In the genomic region with DNA sequence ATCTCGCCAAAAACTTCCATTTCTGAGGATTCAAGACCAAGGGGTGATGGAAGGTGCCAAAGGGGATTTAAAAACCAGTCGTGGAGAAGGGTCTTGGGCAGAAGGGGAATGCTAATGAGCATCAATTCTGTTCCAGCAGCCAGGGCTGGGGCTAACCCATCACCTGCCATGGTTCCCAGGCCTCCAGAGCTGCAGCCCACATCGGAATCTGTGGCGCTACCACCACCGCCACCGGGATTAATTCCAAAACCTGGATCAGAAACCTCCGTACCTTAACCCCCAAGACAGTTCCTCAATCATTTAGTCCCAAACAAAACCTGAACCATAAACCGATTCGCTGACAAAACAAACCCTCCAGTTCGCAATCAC, we compare ENCODE assay signal across 8 cellular contexts. TPM values are rescaled to one million over a fixed set of nuclear protein-coding genes. Genes with fewer than 3 reads are reported as not detected.
A peak's percentile ranks its signal among the peaks of the same experiment; 100 is the strongest.
DNase-seq lines count a peak whose midpoint lies in the region; ATAC-seq, FAIRE-seq and TF ChIP-seq lines count a peak whose summit lies in the region.

No MANE protein-coding gene starts in this region.

- TF ChIP-seq CTCF in Caco-2 (IDR thresholded peaks at IDR 0.05; ENCODE audit: insufficient read depth in 1 of 2, low read depth in 1 of 2, low read length in 1 of 2, severe bottlenecking in 1 of 2, unreplicated experiment in 1 of 2) (no peak), GM12878 (IDR thresholded peaks at IDR 0.05 in 2 of 3, conservative IDR thresholded peaks at IDR 0.05 in 1 of 3; ENCODE audit: control insufficient read depth in 2 of 3, extremely low read depth in 1 of 3, insufficient read depth in 1 of 3, low read depth in 3 of 3, low read length in 3 of 3) (no peak), GM20000 (IDR thresholded peaks at IDR 0.05; ENCODE audit: extremely low read depth, missing control alignments) (no peak)

- no peaks in the 10 kb centered on the region for H3K27me3 Mint-ChIP-seq in Caco-2 (ENCODE audit: insufficient read depth, unreplicated experiment)

- BruUV-seq in Caco-2 (replicated peaks; lab: Mats Ljungman, UMichigan): no TSS peak
- BruUV-seq in GM12878 (replicated peaks; lab: Mats Ljungman, UMichigan): TSS peak; percentile 81

- H3K9ac ChIP-seq in GM12878 (ENCODE audit: control insufficient read depth, insufficient read depth, low read length): peak overlapping the region; percentile 88
- peak overlapping the region; percentile 89 to 97 (median 95) for H3K9ac ChIP-seq in subcutaneous abdominal adipose tissue (ENCODE audit: low read length in 5 of 5)

- no peak for FAIRE-seq in GM12878 (lab: Jason Lieb, UNC)
- FAIRE-seq in frontal cortex (lab: Jason Lieb, UNC): no peak

- intact Hi-C loops in Caco-2 (cut with micrococcal nuclease; ENCODE audit: unreplicated experiment) (no loop called here), GM12878 (cut with micrococcal nuclease; ENCODE audit: unreplicated experiment) (no loop called here)

- no peak for TF ChIP-seq RAD21 in GM12878 (IDR thresholded peaks at IDR 0.05; ENCODE audit: insufficient read depth, low read depth, low read length)

- CTCF ChIA-PET in Caco-2 (lab: Charles Lee) (no interaction called here), GM12878 (lab: Yijun Ruan, JAX) (no interaction called here)

- ATAC-seq in HG03432 (IDR thresholded peaks at IDR 0.05; ENCODE audit: unreplicated experiment) (peak; percentile 13), GM12878 (peak; percentile 33)

- peaks cover 4% of the 10 kb centered on the region; the same call in 1 of the 2 replicates for H3K79me2 ChIP-seq in GM12878 (ENCODE audit: control insufficient read depth, insufficient read depth, low read length)

- RAD21 ChIA-PET in GM12878 (lab: Charles Lee; ENCODE audit: unreplicated experiment): no interaction called here

- POLR2A ChIA-PET in Caco-2 (lab: Charles Lee): interaction anchor here (0.7 to 1.7 kb wide), 2 partner anchors 21 to 41 kb away, joined by 5 read pairs; a partner anchor contains a TSS
- POLR2A ChIA-PET in GM12878 (lab: Charles Lee): no interaction called here

- no peaks in the 10 kb centered on the region for H3K4me1 ChIP-seq in Caco-2
- no peaks in the 10 kb centered on the region; the same call in 1 of the 2 replicates for H3K4me1 ChIP-seq in GM12878 (ENCODE audit: control insufficient read depth, insufficient read depth, low read length)
- peaks cover 4 to 15% (median 11%) of the 10 kb centered on the region in 5 donors for H3K4me1 ChIP-seq in subcutaneous abdominal adipose tissue (ENCODE audit: control insufficient read depth in 5 of 5, insufficient read depth in 5 of 5, low read length in 5 of 5)

- H3K9me3 ChIP-seq in Caco-2 (peaks cover 35% of the 10 kb centered on the region), GM12878 (replicated peaks; ENCODE audit: control insufficient read depth, insufficient read depth, low read length) (peaks cover 12% of the 10 kb centered on the region), subcutaneous abdominal adipose tissue (ENCODE audit: control insufficient read depth in 5 of 5, low read length in 5 of 5) (peaks cover 3 to 26% (median 8%) of the 10 kb centered on the region in 5 donors)

- SMC1A ChIA-PET in GM12878 (lab: Charles Lee; ENCODE audit: uncharacterized antibody, unreplicated experiment): no interaction called here

- DNase-seq in Caco-2 (no peak), GM12878 (ENCODE audit: low read depth, low spot score) (no peak), DMS153 (lab: John Stamatoyannopoulos, UW) (no peak), GM20000 (ENCODE audit: low spot score) (no peak), frontal cortex (ENCODE audit: low spot score in 2 of 2) (no peak)

- TF ChIP-seq POLR2A in GM12878 (IDR thresholded peaks at IDR 0.05; ENCODE audit: low read depth, low read length): no peak

- H2AFZ ChIP-seq in GM12878 (ENCODE audit: control insufficient read depth, low read depth, low read length): peak overlapping the region; percentile 100

- in situ Hi-C loops in GM12878 (cut with MboI): no loop called here

- H3K4me2 ChIP-seq in GM12878 (ENCODE audit: control insufficient read depth, insufficient read depth): peak overlapping the region; percentile 86

- H3K4me1 Mint-ChIP-seq in Caco-2 (ENCODE audit: low read depth, unreplicated experiment): peaks cover 10% of the 10 kb centered on the region

- no peaks in the 10 kb centered on the region for H4K20me1 ChIP-seq in GM12878 (ENCODE audit: control insufficient read depth, insufficient read depth)

- 53% methylated on average over 10 of the region's 10 CpGs for WGBS in GM12878 (ENCODE audit: insufficient coverage, insufficient replicate concordance, low lambda C conversion rate, missing lambda C conversion rate)

- peak overlapping the region; percentile 96 for H3K4me3 Mint-ChIP-seq in Caco-2 (ENCODE audit: unreplicated experiment)

- peak overlapping the region; percentile 90; the same call in 1 of the 2 replicates for H3K27ac ChIP-seq in GM12878 (ENCODE audit: control insufficient read depth, insufficient read depth)
- peak overlapping the region; percentile 79 for H3K27ac ChIP-seq in layer of hippocampus (ENCODE audit: low read depth, low read length)
- H3K27ac ChIP-seq in subcutaneous abdominal adipose tissue (ENCODE audit: low read depth, low read length): peak overlapping the region; percentile 77

- H3K9me3 Mint-ChIP-seq in Caco-2 (ENCODE audit: unreplicated experiment): peaks cover 48% of the 10 kb centered on the region

- H3K27me3 ChIP-seq in Caco-2 (replicated peaks; ENCODE audit: control insufficient read depth, insufficient read depth, low read length): no peaks in the 10 kb centered on the region
- H3K27me3 ChIP-seq in GM12878 (replicated peaks in 1 of 2; ENCODE audit: control insufficient read depth in 2 of 2, insufficient read depth in 2 of 2, low read length in 1 of 2): no peaks in the 10 kb centered on the region
- H3K27me3 ChIP-seq in layer of hippocampus (ENCODE audit: control insufficient read depth, insufficient read depth, low read length): no peaks in the 10 kb centered on the region
- H3K27me3 ChIP-seq in subcutaneous abdominal adipose tissue (ENCODE audit: control insufficient read depth in 5 of 5, insufficient read depth in 4 of 5, low read length in 5 of 5): no peaks in the 10 kb centered on the region

- TF ChIP-seq EP300 in GM12878 (IDR thresholded peaks at IDR 0.05; ENCODE audit: borderline replicate concordance in 1 of 2, control insufficient read depth in 1 of 2, low read depth in 2 of 2, low read length in 2 of 2): no peak

- peak overlapping the region; percentile 98 for H3K27ac Mint-ChIP-seq in Caco-2 (ENCODE audit: unreplicated experiment)

- peak overlapping the region; percentile 89 for H3K4me3 ChIP-seq in Caco-2 (ENCODE audit: low read depth, low read length)
- H3K4me3 ChIP-seq in GM12878: peak overlapping the region; percentile 77
- peak overlapping the region; percentile 98 to 100 (median 99) for H3K4me3 ChIP-seq in subcutaneous abdominal adipose tissue (ENCODE audit: low read depth in 1 of 5, low read length in 5 of 5)

- H3K36me3 ChIP-seq in Caco-2 (ENCODE audit: control insufficient read depth, insufficient read depth, low read length): no peaks in the 10 kb centered on the region
- H3K36me3 ChIP-seq in GM12878 (ENCODE audit: control insufficient read depth in 2 of 2, insufficient read depth in 2 of 2, low read length in 1 of 2): peaks cover 0 to 2% of the 10 kb centered on the region in 2 experiments; a peak in 1 of 4 replicates
- H3K36me3 ChIP-seq in subcutaneous abdominal adipose tissue (ENCODE audit: control insufficient read depth in 5 of 5, insufficient read depth in 5 of 5, low read length in 5 of 5): peaks cover 9 to 17% (median 10%) of the 10 kb centered on the region in 5 donors

- H3K36me3 Mint-ChIP-seq in Caco-2 (ENCODE audit: insufficient read depth, unreplicated experiment): peaks cover 17% of the 10 kb centered on the region

RNA-seq across cellular contexts. Expression of a gene that starts 0.6 kb away (rescaled TPM):
- 5.2 and 7.1 TPM in 2 replicates for total RNA-seq in Caco-2 (2022)
- total RNA-seq in GM12878 (2013; cell fraction: nucleolus; rRNA removed): 18.4 and 26.6 TPM in 2 replicates
- total RNA-seq in GM12878 (2014; rRNA removed): 4.5 and 5.6 TPM in 2 replicates
- total RNA-seq in GM12878 (2014; rRNA removed; fragmentation: Illumina TruSeq; extraction: Trizol): 7.2 and 7.6 TPM in 2 replicates
- 4.7 and 5.7 TPM in 2 replicates for total RNA-seq in GM12878 (2021)
- 3.7 TPM for polyA plus RNA-seq in GM12878 (2011; ENCODE audit: low read depth)
- polyA plus RNA-seq in GM12878 (2011; rRNA removed): 5.4 and 8.7 TPM in 2 replicates
- 3.5 and 3.6 TPM in 2 replicates for polyA plus RNA-seq in GM12878 (2011; cell fraction: cytosol; rRNA removed)
- 4.9 and 6.4 TPM in 2 replicates for polyA plus RNA-seq in GM12878 (2011; cell fraction: nucleus; rRNA removed)
- 3.1 and 5.2 TPM in 2 replicates for polyA plus RNA-seq in GM12878 (2012)
- polyA plus RNA-seq in GM12878 (2014; fragmentation: Illumina TruSeq; extraction: Trizol): 5.4 and 5.6 TPM in 2 replicates
- polyA plus RNA-seq in GM12878 (2014; fragmentation: Nextera tagmentation; extraction: Ambion mirVana): 1 to 10 TPM; 1.7 to 2.1 TPM
- 2.8 TPM in 2 replicates for polyA plus RNA-seq in GM12878 (2014; rRNA removed)
- 1 to 10 TPM; 2.5 to 3.9 TPM for polyA plus RNA-seq in GM12878 (2016; fragmentation: Nextera tagmentation; extraction: Ambion mirVana)
- polyA minus RNA-seq in GM12878 (2011; rRNA and poly(A)+ RNA removed): 9.0 and 16.8 TPM in 2 replicates
- polyA minus RNA-seq in GM12878 (2011; cell fraction: cytosol; rRNA and poly(A)+ RNA removed): 3.4 and 5.1 TPM in 2 replicates
- 7.4 and 12.2 TPM in 2 replicates for polyA minus RNA-seq in GM12878 (2011; cell fraction: nucleus; rRNA and poly(A)+ RNA removed)
- total RNA-seq in frontal cortex: 26.5 TPM

RNA-seq across cellular contexts. Expression of a gene that starts 20.8 kb away (rescaled TPM):
- total RNA-seq in Caco-2 (2022) (7.8 and 8.7 TPM in 2 replicates), GM12878 (2014; rRNA removed) (9.3 and 11.6 TPM in 2 replicates), GM12878 (2014; rRNA removed; fragmentation: Illumina TruSeq; extraction: Trizol) (12.8 TPM in 2 replicates), GM12878 (2021) (9.2 and 9.8 TPM in 2 replicates), frontal cortex (32.6 TPM)
- total RNA-seq in GM12878 (2013; cell fraction: nucleolus; rRNA removed): 18.3 and 18.5 TPM in 2 replicates
- 3.7 TPM for polyA plus RNA-seq in GM12878 (2011; ENCODE audit: low read depth)
- polyA plus RNA-seq in GM12878 (2011; rRNA removed) (10.0 and 12.5 TPM in 2 replicates), GM12878 (2014; fragmentation: Illumina TruSeq; extraction: Trizol) (9.8 and 12.7 TPM in 2 replicates), GM12878 (2014; fragmentation: Nextera tagmentation; extraction: Ambion mirVana) (1 to 10 TPM; 3.9 to 5.3 TPM), GM12878 (2014; rRNA removed) (5.0 and 5.4 TPM in 2 replicates), GM12878 (2016; fragmentation: Nextera tagmentation; extraction: Ambion mirVana) (10 to 100 TPM; 11.7 to 16.0 TPM)
- polyA plus RNA-seq in GM12878 (2011; cell fraction: cytosol; rRNA removed): 4.2 and 4.8 TPM in 2 replicates
- polyA plus RNA-seq in GM12878 (2011; cell fraction: nucleus; rRNA removed): 5.9 and 6.9 TPM in 2 replicates
- 4.7 and 5.9 TPM in 2 replicates for polyA plus RNA-seq in GM12878 (2012)
- 6.9 and 11.8 TPM in 2 replicates for polyA minus RNA-seq in GM12878 (2011; rRNA and poly(A)+ RNA removed)
- 2.9 and 3.5 TPM in 2 replicates for polyA minus RNA-seq in GM12878 (2011; cell fraction: cytosol; rRNA and poly(A)+ RNA removed)
- polyA minus RNA-seq in GM12878 (2011; cell fraction: nucleus; rRNA and poly(A)+ RNA removed): 5.0 and 5.8 TPM in 2 replicates

RNA-seq across cellular contexts. Expression of a gene that starts 20.8 kb away (rescaled TPM):
- total RNA-seq in Caco-2 (2022): 2.5 and 2.6 TPM in 2 replicates
- total RNA-seq in GM12878 (2013; cell fraction: nucleolus; rRNA removed): 25.8 and 30.2 TPM in 2 replicates
- total RNA-seq in GM12878 (2014; rRNA removed): 6.4 and 6.6 TPM in 2 replicates
- total RNA-seq in GM12878 (2014; rRNA removed; fragmentation: Illumina TruSeq; extraction: Trizol): 11.8 and 12.9 TPM in 2 replicates
- 7.6 and 8.7 TPM in 2 replicates for total RNA-seq in GM12878 (2021)
- 6.8 TPM for polyA plus RNA-seq in GM12878 (2011; ENCODE audit: low read depth)
- 10.1 and 15.0 TPM in 2 replicates for polyA plus RNA-seq in GM12878 (2011; rRNA removed)
- polyA plus RNA-seq in GM12878 (2011; cell fraction: cytosol; rRNA removed): 4.2 and 6.1 TPM in 2 replicates
- polyA plus RNA-seq in GM12878 (2011; cell fraction: nucleus; rRNA removed): 5.4 and 5.6 TPM in 2 replicates
- 7.4 and 9.9 TPM in 2 replicates for polyA plus RNA-seq in GM12878 (2012)
- polyA plus RNA-seq in GM12878 (2014; fragmentation: Illumina TruSeq; extraction: Trizol): 10.6 and 10.7 TPM in 2 replicates
- polyA plus RNA-seq in GM12878 (2014; fragmentation: Nextera tagmentation; extraction: Ambion mirVana): 10 to 100 TPM in 1 of 2 experiments, 1 to 10 TPM in 1; 9.8 to 10.9 TPM
- 5.2 and 6.5 TPM in 2 replicates for polyA plus RNA-seq in GM12878 (2014; rRNA removed)
- 10 to 100 TPM in 1 of 2 experiments, 1 to 10 TPM in 1; 8.3 to 10.6 TPM for polyA plus RNA-seq in GM12878 (2016; fragmentation: Nextera tagmentation; extraction: Ambion mirVana)
- polyA minus RNA-seq in GM12878 (2011; rRNA and poly(A)+ RNA removed): 10.0 and 11.9 TPM in 2 replicates
- polyA minus RNA-seq in GM12878 (2011; cell fraction: cytosol; rRNA and poly(A)+ RNA removed): 2.0 and 5.4 TPM in 2 replicates
- polyA minus RNA-seq in GM12878 (2011; cell fraction: nucleus; rRNA and poly(A)+ RNA removed): 5.6 and 8.9 TPM in 2 replicates
- total RNA-seq in frontal cortex: 20.8 TPM

RNA-seq across cellular contexts. Expression of a gene that starts 41.2 kb away (rescaled TPM):
- total RNA-seq in Caco-2 (2022): 7.0 and 10.5 TPM in 2 replicates
- 26.7 and 28.8 TPM in 2 replicates for total RNA-seq in GM12878 (2013; cell fraction: nucleolus; rRNA removed)
- total RNA-seq in GM12878 (2014; rRNA removed): 4.7 and 5.3 TPM in 2 replicates
- 7.0 and 7.2 TPM in 2 replicates for total RNA-seq in GM12878 (2014; rRNA removed; fragmentation: Illumina TruSeq; extraction: Trizol)
- 6.0 and 6.3 TPM in 2 replicates for total RNA-seq in GM12878 (2021)
- 5.4 TPM for polyA plus RNA-seq in GM12878 (2011; ENCODE audit: low read depth)
- 5.6 and 9.2 TPM in 2 replicates for polyA plus RNA-seq in GM12878 (2011; rRNA removed)
- polyA plus RNA-seq in GM12878 (2011; cell fraction: cytosol; rRNA removed): 2.4 and 3.1 TPM in 2 replicates
- 6.8 and 7.1 TPM in 2 replicates for polyA plus RNA-seq in GM12878 (2011; cell fraction: nucleus; rRNA removed)
- polyA plus RNA-seq in GM12878 (2012): 5.6 and 7.1 TPM in 2 replicates
- polyA plus RNA-seq in GM12878 (2014; fragmentation: Illumina TruSeq; extraction: Trizol): 5.6 and 8.1 TPM in 2 replicates
- polyA plus RNA-seq in GM12878 (2014; fragmentation: Nextera tagmentation; extraction: Ambion mirVana): 1 to 10 TPM; 1.7 to 2.3 TPM
- polyA plus RNA-seq in GM12878 (2014; rRNA removed): 3.5 and 3.8 TPM in 2 replicates
- 1 to 10 TPM; 2.5 to 3.8 TPM for polyA plus RNA-seq in GM12878 (2016; fragmentation: Nextera tagmentation; extraction: Ambion mirVana)
- 8.0 and 14.8 TPM in 2 replicates for polyA minus RNA-seq in GM12878 (2011; rRNA and poly(A)+ RNA removed)
- polyA minus RNA-seq in GM12878 (2011; cell fraction: cytosol; rRNA and poly(A)+ RNA removed): 3.0 and 4.0 TPM in 2 replicates
- 6.8 and 9.6 TPM in 2 replicates for polyA minus RNA-seq in GM12878 (2011; cell fraction: nucleus; rRNA and poly(A)+ RNA removed)
- 18.8 TPM for total RNA-seq in frontal cortex
